Comparison of ENCODE assay signal across 1 cellular context in genomic region chr2:108315408-108316193, GRCh38.
TF ChIP-seq lines count a peak whose summit lies in the region.

No MANE protein-coding gene starts in this region.

TF ChIP-seq in IMR-90, 13 proteins besides CTCF, POLR2A, EP300 and RAD21:
- no peak for TF ChIP-seq ELK1 (IDR thresholded peaks at IDR 0.05; ENCODE audit: borderline replicate concordance, low read depth, low read length)
- TF ChIP-seq BHLHE40 (IDR thresholded peaks at IDR 0.05; ENCODE audit: low read depth, low read length) = no peak
- peak; percentile 40; the same call in 1 of the 2 replicates for TF ChIP-seq MAFK (IDR thresholded peaks at IDR 0.05; ENCODE audit: low read depth, low read length)
